16 cellular contexts compared by ENCODE assay signal in the genomic region with DNA sequence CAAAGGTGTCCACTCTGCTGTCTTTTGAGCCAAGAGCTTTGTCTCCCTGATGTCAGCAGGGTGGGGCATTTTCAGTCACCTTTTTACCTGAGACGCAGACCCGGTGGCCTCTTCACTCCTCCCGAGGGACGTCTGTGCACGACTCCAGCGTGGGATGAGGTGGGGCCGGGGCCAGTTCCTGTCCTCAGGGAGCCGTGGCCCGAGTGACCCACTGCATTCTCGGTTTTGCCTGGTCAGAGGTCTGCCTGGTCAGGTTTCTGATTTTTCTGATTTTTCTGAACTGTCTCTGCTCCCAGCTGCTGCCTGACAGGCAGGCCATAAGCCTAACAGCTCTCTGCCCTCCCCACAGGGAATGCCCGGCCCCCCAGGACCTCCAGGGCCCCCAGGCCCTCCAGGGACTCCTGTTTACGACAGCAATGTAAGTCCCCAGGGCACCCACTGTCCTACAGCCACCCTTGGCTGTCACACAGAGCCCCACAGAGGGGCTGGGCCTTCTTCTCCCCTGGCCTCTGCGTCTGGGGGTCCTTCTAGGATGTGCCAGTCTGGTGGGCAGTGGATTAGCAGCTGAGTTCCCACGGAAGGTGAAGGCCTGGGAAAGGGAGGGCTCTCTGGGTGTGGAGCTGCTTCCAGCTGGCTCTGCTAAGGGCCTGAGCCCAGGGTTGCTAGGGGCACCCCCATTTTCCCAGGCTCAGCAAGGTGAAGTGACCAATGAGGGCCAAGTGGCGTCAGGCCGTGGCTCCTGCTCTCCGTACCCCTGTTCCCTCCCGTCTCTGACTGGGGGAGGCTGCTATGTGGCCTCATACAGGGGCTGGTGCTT.
"Had no signal": no experiment of that assay in that cellular context is flagged by ENCODE, and none has a peak within 500 bp of the region (broad histone marks: within the 10 kb centered on the region; RNA-seq: fewer than 3 reads in every experiment).

No MANE protein-coding gene starts in this region.

- H3K9me3 Mint-ChIP-seq: dendritic cell treated with granulocyte-macrophage colony-stimulating factor and Interleukin-4, amounts not matched to agents 40 ng/mL and 50 ng/mL, for 4 days; memory B cell; nephron had no signal

- H3K4me3 Mint-ChIP-seq: activated naive CD8-positive, alpha-beta T cell treated with anti-CD3 and anti-CD28 coated beads, Interleukin-2, amount 10 ng/mL, durations not matched to agents 7 days and 5 days; activated T-helper 1 cell treated with anti-CD3 and anti-CD28 coated beads, Interleukin-12 subunit alpha, Interleukin-12 subunit beta, Interleukin-2, Interleukin-4 antibody, amounts not matched to agents 30 ng/mL and 10 ng/mL and 1 ng/mL, durations not matched to agents 14 hours and 24 hours and 36 hours; dendritic cell treated with granulocyte-macrophage colony-stimulating factor and Interleukin-4, amounts not matched to agents 40 ng/mL and 50 ng/mL, for 4 days; memory B cell; nephron had no signal

- H3K36me3 ChIP-seq: transverse colon had no signal

- H3K27ac ChIP-seq: brain microvascular endothelial cell, foreskin keratinocyte, transverse colon had no signal

- H3K27me3 Mint-ChIP-seq: activated naive CD8-positive, alpha-beta T cell treated with anti-CD3 and anti-CD28 coated beads, Interleukin-2, amount 10 ng/mL, durations not matched to agents 7 days and 5 days had no signal

- H3K9me3 ChIP-seq: transverse colon had no signal

- H3K4me3 ChIP-seq: transverse colon had no signal

- H3K4me1 ChIP-seq: foreskin keratinocyte, transverse colon had no signal

- H3K27me3 ChIP-seq: brain microvascular endothelial cell, foreskin keratinocyte, transverse colon had no signal

- H3K27ac Mint-ChIP-seq: activated naive CD8-positive, alpha-beta T cell treated with anti-CD3 and anti-CD28 coated beads, Interleukin-2, amount 10 ng/mL, durations not matched to agents 7 days and 5 days; activated T-helper 1 cell treated with anti-CD3 and anti-CD28 coated beads, Interleukin-12 subunit alpha, Interleukin-12 subunit beta, Interleukin-2, Interleukin-4 antibody, amounts not matched to agents 30 ng/mL and 10 ng/mL and 1 ng/mL, durations not matched to agents 14 hours and 24 hours and 36 hours; dendritic cell treated with granulocyte-macrophage colony-stimulating factor and Interleukin-4, amounts not matched to agents 40 ng/mL and 50 ng/mL, for 4 days; memory B cell; nephron had no signal

- DNase-seq: activated CD4-positive, CD25-positive, alpha-beta regulatory T cell treated with anti-CD3 and anti-CD28 coated beads, Interleukin-2, amount 50 U/mL, for 72 hours; activated naive CD4-positive, alpha-beta T cell; activated naive CD8-positive, alpha-beta T cell treated with anti-CD3 and anti-CD28 coated beads, Interleukin-2, amount 10 ng/mL, durations not matched to agents 7 days and 5 days; brain microvascular endothelial cell; effector memory CD4-positive, alpha-beta T cell; foreskin keratinocyte; stimulated activated CD4-positive, alpha-beta T cell treated with anti-CD3 and anti-CD28 coated beads, Interleukin-15, amount 100 ng/mL, for 24 hours; stimulated activated CD4-positive, alpha-beta T cell treated with anti-CD3 and anti-CD28 coated beads, Interleukin-4, amount 100 ng/mL, for 24 hours; stimulated activated naive CD4-positive, alpha-beta T cell treated with Interleukin-2 at 50 U/mL for 16 hours; substantia nigra; transverse colon had no signal

- ATAC-seq: foreskin keratinocyte, SK-N-SH treated with all-trans-retinoic acid at 6 μM for 48 hours had no signal

- H3K4me1 Mint-ChIP-seq: nephron had no signal
